20 cellular contexts compared by ENCODE assay signal in the genomic region with DNA sequence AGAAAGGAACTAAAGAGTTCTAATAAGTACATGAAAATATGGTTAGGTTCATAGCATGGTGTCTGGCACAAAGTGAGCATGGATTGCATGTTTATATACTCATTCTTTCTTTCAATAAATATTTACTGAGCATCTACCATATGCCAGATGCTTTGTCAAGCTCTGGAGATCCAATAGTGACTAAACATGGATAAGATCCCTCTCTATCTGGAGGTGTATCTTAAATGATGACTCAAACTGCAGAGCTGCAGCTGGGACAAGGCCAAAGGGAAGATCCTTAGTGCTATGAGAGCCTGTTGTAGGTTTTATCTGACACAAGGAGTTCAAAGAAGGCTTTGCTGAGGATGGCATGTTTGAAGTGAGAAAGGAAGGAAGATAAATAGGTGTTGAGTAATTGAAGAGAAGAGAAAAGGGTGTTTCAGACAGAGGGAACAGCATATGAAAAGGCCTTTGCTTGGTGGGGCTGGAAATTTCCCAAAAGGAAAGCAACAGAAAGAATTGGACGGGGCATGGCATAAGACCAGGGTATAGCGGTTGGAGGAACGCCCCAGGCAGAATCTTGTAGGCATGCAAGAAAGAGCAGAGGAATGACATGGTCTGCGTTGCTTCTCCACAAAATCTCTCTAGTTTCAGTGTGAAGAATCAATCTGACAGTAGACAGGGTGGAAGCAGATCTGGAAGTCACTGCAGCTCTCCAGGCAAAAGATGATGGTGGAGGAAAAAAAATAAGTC.
DNase-seq lines count a peak whose midpoint lies in the region; ATAC-seq and TF ChIP-seq lines count a peak whose summit lies in the region.
"Had no signal": no experiment of that assay in that cellular context is flagged by ENCODE, and none has a peak within 500 bp of the region (broad histone marks: within the 10 kb centered on the region; RNA-seq: fewer than 3 reads in every experiment).

No MANE protein-coding gene starts in this region.

- H3K36me3 Mint-ChIP-seq in activated naive CD4-positive, alpha-beta T cell treated with anti-CD3 and anti-CD28 coated beads, Interleukin-2, amount 10 ng/mL, durations not matched to agents 7 days and 5 days, result no peaks in the 10 kb centered on the region
- no peaks in the 10 kb centered on the region for H3K36me3 Mint-ChIP-seq in neural progenitor cell

- H3F3A ChIP-seq in neural progenitor cell (ENCODE audit: low read depth), result no peaks in the 10 kb centered on the region

- no peaks in the 10 kb centered on the region for H3K79me2 ChIP-seq in neural progenitor cell (ENCODE audit: low read depth)

- H3K4me2 ChIP-seq in neural progenitor cell, result no peak overlapping the region

- ATAC-seq in HG02678 (IDR thresholded peaks at IDR 0.05; ENCODE audit: unreplicated experiment), result no peak
- ATAC-seq: effector memory CD8-positive, alpha-beta T cell; gastrocnemius medialis; right cardiac atrium had no signal

- no peaks in the 10 kb centered on the region for H3K4me1 Mint-ChIP-seq in activated naive CD4-positive, alpha-beta T cell treated with anti-CD3 and anti-CD28 coated beads, Interleukin-2, amount 10 ng/mL, durations not matched to agents 7 days and 5 days
- H3K4me1 Mint-ChIP-seq in neural progenitor cell, result peaks cover 2% of the 10 kb centered on the region
- H3K4me1 Mint-ChIP-seq: central memory CD8-positive, alpha-beta T cell had no signal

- H3K27me3 ChIP-seq in AG04450 (ENCODE audit: control insufficient read depth, insufficient read depth, low read length) (no peaks in the 10 kb centered on the region), adipocyte (replicated peaks; ENCODE audit: control insufficient read depth, insufficient read depth, low read length) (no peaks in the 10 kb centered on the region), neural progenitor cell (no peaks in the 10 kb centered on the region)
- H3K27me3 ChIP-seq: gastrocnemius medialis had no signal

- CTCF ChIA-PET in AG04450 (lab: Charles Lee), result interaction anchor here (0.6 kb wide), 1 partner anchor 13 kb away, joined by 3 read pairs; no protein-coding TSS in a partner anchor
- CTCF ChIA-PET in activated naive CD4-positive, alpha-beta T cell treated with anti-CD3 and anti-CD28 coated beads, Interleukin-2, amount 10 ng/mL, durations not matched to agents 7 days and 5 days (lab: Charles Lee), result no interaction called here

- H3K9me3 ChIP-seq in AG04450 (ENCODE audit: control insufficient read depth, insufficient read depth, low read length) (no peaks in the 10 kb centered on the region), adipocyte (ENCODE audit: control insufficient read depth, low read length) (peaks cover 6% of the 10 kb centered on the region), neural progenitor cell (ENCODE audit: low read depth) (no peaks in the 10 kb centered on the region)
- H3K9me3 ChIP-seq: gastrocnemius medialis had no signal

- H3K4me3 ChIP-seq in AG04450 (ENCODE audit: low read depth, low read length), result no peak overlapping the region
- no peak overlapping the region for H3K4me3 ChIP-seq in adipocyte (ENCODE audit: low read length)
- H3K4me3 ChIP-seq in neural progenitor cell, result no peak overlapping the region
- H3K4me3 ChIP-seq: gastrocnemius medialis, GM12878, left ventricle myocardium inferior had no signal

- H3K4me1 ChIP-seq in adipocyte (ENCODE audit: control insufficient read depth, insufficient read depth, low read length) (peaks cover 19% of the 10 kb centered on the region), neural progenitor cell (no peaks in the 10 kb centered on the region)
- H3K4me1 ChIP-seq: gastrocnemius medialis, left ventricle myocardium inferior had no signal

- no peak overlapping the region for H2AFZ ChIP-seq in neural progenitor cell (replicated peaks)

- H3K27ac ChIP-seq in AG04450 (ENCODE audit: low read depth, low read length) (peak overlapping the region; percentile 22), neural progenitor cell (no peak overlapping the region)
- H3K27ac ChIP-seq: gastrocnemius medialis, left ventricle myocardium inferior had no signal

- POLR2A ChIA-PET in AG04450 (lab: Yijun Ruan, JAX), result interaction anchor here (0.7 to 1.0 kb wide), 2 partner anchors 31 to 249 kb away, joined by 3 read pairs; no protein-coding TSS in a partner anchor

- H3K9me3 Mint-ChIP-seq in activated naive CD4-positive, alpha-beta T cell treated with anti-CD3 and anti-CD28 coated beads, Interleukin-2, amount 10 ng/mL, durations not matched to agents 7 days and 5 days, result no peaks in the 10 kb centered on the region
- H3K9me3 Mint-ChIP-seq in neural progenitor cell, result peaks cover 5% of the 10 kb centered on the region
- H3K9me3 Mint-ChIP-seq: effector memory CD8-positive, alpha-beta T cell had no signal

- no peak overlapping the region for H3K27ac Mint-ChIP-seq in activated naive CD4-positive, alpha-beta T cell treated with anti-CD3 and anti-CD28 coated beads, Interleukin-2, amount 10 ng/mL, durations not matched to agents 7 days and 5 days
- no peak overlapping the region for H3K27ac Mint-ChIP-seq in neural progenitor cell
- H3K27ac Mint-ChIP-seq: effector memory CD8-positive, alpha-beta T cell had no signal

- H3K9ac ChIP-seq in adipocyte (ENCODE audit: low read length) (no peak overlapping the region), neural progenitor cell (no peak overlapping the region)

- no peaks in the 10 kb centered on the region for H3K36me3 ChIP-seq in adipocyte (ENCODE audit: control insufficient read depth, insufficient read depth, low read length, severe bottlenecking)
- H3K36me3 ChIP-seq in neural progenitor cell, result no peaks in the 10 kb centered on the region
- H3K36me3 ChIP-seq: gastrocnemius medialis, left ventricle myocardium inferior had no signal

- no peaks in the 10 kb centered on the region for H3K27me3 Mint-ChIP-seq in activated naive CD4-positive, alpha-beta T cell treated with anti-CD3 and anti-CD28 coated beads, Interleukin-2, amount 10 ng/mL, durations not matched to agents 7 days and 5 days
- H3K27me3 Mint-ChIP-seq in neural progenitor cell (ENCODE audit: insufficient read depth, low read depth), result peaks cover 2% of the 10 kb centered on the region
- H3K27me3 Mint-ChIP-seq: central memory CD8-positive, alpha-beta T cell; effector memory CD8-positive, alpha-beta T cell had no signal

- no peaks in the 10 kb centered on the region for H4K20me1 ChIP-seq in neural progenitor cell (ENCODE audit: low read depth)

- no peak for TF ChIP-seq CTCF in AG04450 (IDR thresholded peaks at IDR 0.05; ENCODE audit: low read depth, low read length)
- no peak for TF ChIP-seq CTCF in neural progenitor cell (IDR thresholded peaks at IDR 0.05)

- no peak overlapping the region for H3K4me3 Mint-ChIP-seq in activated naive CD4-positive, alpha-beta T cell treated with anti-CD3 and anti-CD28 coated beads, Interleukin-2, amount 10 ng/mL, durations not matched to agents 7 days and 5 days
- no peak overlapping the region for H3K4me3 Mint-ChIP-seq in neural progenitor cell
- H3K4me3 Mint-ChIP-seq: central memory CD8-positive, alpha-beta T cell; effector memory CD8-positive, alpha-beta T cell had no signal

- peak; percentile 86 for DNase-seq in AG04450 (ENCODE audit: low read depth, low spot score)
- peak; percentile 96 for DNase-seq in HCEC 1CT
- peak; percentile 37 for DNase-seq in adipocyte (ENCODE audit: low read depth)
- peak; percentile 28 for DNase-seq in foreskin melanocyte
- no peak for DNase-seq in activated naive CD4-positive, alpha-beta T cell treated with anti-CD3 and anti-CD28 coated beads, Interleukin-2, amount 10 ng/mL, durations not matched to agents 7 days and 5 days
- no peak for DNase-seq in neural progenitor cell (ENCODE audit: low spot score)
- DNase-seq in stimulated activated CD8-positive, alpha-beta memory T cell treated with anti-CD3 and anti-CD28 coated beads, Interleukin-4, amount 100 ng/mL, for 48 hours, result no peak
- DNase-seq: ACHN; activated CD8-positive, alpha-beta memory T cell treated with anti-CD3 and anti-CD28 coated beads for 24 hours; effector memory CD8-positive, alpha-beta T cell; gastrocnemius medialis; GOT3; left ventricle myocardium inferior; NCI-H1694; NCI-H446; stimulated activated CD4-positive, alpha-beta T cell treated with anti-CD3 and anti-CD28 coated beads, Interleukin-1b, Interleukin-23, amount 100 ng/mL, for 48 hours had no signal

Comparison
In these comparisons a context has a peak if more than half of its experiments do, and no peak if none do; other contexts are left out.
1. DNase-seq: peak in AG04450 (single experiment), HCEC 1CT (single experiment), adipocyte (single experiment) and foreskin melanocyte (single experiment); none in activated naive CD4-positive, alpha-beta T cell treated with anti-CD3 and anti-CD28 coated beads, Interleukin-2, amount 10 ng/mL, durations not matched to agents 7 days and 5 days (single experiment), neural progenitor cell (single experiment) and stimulated activated CD8-positive, alpha-beta memory T cell treated with anti-CD3 and anti-CD28 coated beads, Interleukin-4, amount 100 ng/mL, for 48 hours (single experiment).